24 cellular contexts compared by ENCODE assay signal in the genomic region with DNA sequence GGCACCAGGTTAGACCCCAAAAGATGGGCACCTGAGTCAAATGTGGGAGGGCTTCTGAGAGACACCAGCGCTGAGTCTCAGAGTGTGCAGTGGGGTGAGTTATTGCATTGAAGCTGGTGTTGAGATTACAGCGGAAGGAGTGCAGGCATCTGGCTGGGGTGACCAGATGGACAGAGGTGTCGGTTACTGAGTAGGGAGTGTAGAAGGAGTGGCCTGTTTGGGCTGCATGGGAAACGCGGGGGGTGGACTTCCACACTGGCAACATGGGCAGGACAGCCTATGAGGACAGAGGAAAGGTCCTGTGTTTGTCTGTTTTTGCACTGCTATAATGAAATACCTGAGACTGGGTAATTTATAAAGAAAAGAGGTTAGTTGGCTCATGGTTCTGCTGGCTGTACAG.
"Had no signal": no experiment of that assay in that cellular context is flagged by ENCODE, and none has a peak within 500 bp of the region (broad histone marks: within the 10 kb centered on the region; RNA-seq: fewer than 3 reads in every experiment).

No MANE protein-coding gene starts in this region.

- H3K27ac ChIP-seq: body of pancreas, heart right ventricle, lower lobe of right lung, sigmoid colon, thyroid gland had no signal

- DNase-seq: activated CD4-positive, alpha-beta memory T cell treated with anti-CD3 and anti-CD28 coated beads for 36 hours; activated CD4-positive, alpha-beta T cell treated with anti-CD3 and anti-CD28 coated beads for 48 hours; activated gamma-delta T cell treated with Interleukin-2 at 50 U/mL for 16 hours; activated T-cell treated with anti-CD3 and anti-CD28 coated beads, Interleukin-2, amount 50 U/mL, for 1 hour; anterior cingulate cortex; body of pancreas; effector CD4-positive, alpha-beta T cell; foreskin fibroblast; heart right ventricle; kidney; lower lobe of right lung; naive B cell; posterior cingulate gyrus; retina; sigmoid colon; stimulated activated CD4-positive, alpha-beta T cell treated with anti-CD3 and anti-CD28 coated beads, Interleukin-15, amount 100 ng/mL, for 24 hours; stimulated activated naive CD4-positive, alpha-beta T cell treated with Interleukin-2 at 50 U/mL for 16 hours; T1000; thyroid gland had no signal

- H3K4me3 ChIP-seq: body of pancreas, heart right ventricle, lower lobe of right lung, sigmoid colon, smooth muscle cell, thyroid gland had no signal

- H3K4me1 Mint-ChIP-seq: activated naive CD4-positive, alpha-beta T cell treated with anti-CD3 and anti-CD28 coated beads, Interleukin-2, amount 50 U/mL, for 24 hours; neural crest cell had no signal

- H3K27me3 ChIP-seq: body of pancreas, heart right ventricle, sigmoid colon, thyroid gland had no signal

- H3K9me3 ChIP-seq: body of pancreas, lower lobe of right lung, sigmoid colon, thyroid gland had no signal

- H3K4me3 Mint-ChIP-seq: activated CD4-positive, alpha-beta memory T cell treated with anti-CD3 and anti-CD28 coated beads for 36 hours; activated naive CD4-positive, alpha-beta T cell treated with anti-CD3 and anti-CD28 coated beads, Interleukin-2, amount 50 U/mL, for 24 hours; dendritic cell treated with granulocyte-macrophage colony-stimulating factor and Interleukin-4, amounts not matched to agents 40 ng/mL and 50 ng/mL, for 4 days; neural crest cell had no signal

- H3K4me1 ChIP-seq: body of pancreas, heart right ventricle, lower lobe of right lung, sigmoid colon, thyroid gland had no signal

- H3K36me3 ChIP-seq: lower lobe of right lung, sigmoid colon, thyroid gland had no signal

- H3K9me3 Mint-ChIP-seq: activated naive CD4-positive, alpha-beta T cell treated with anti-CD3 and anti-CD28 coated beads, Interleukin-2, amount 50 U/mL, for 24 hours; dendritic cell treated with granulocyte-macrophage colony-stimulating factor and Interleukin-4, amounts not matched to agents 40 ng/mL and 50 ng/mL, for 4 days; neural crest cell had no signal

- H3K27me3 Mint-ChIP-seq: activated CD4-positive, alpha-beta memory T cell treated with anti-CD3 and anti-CD28 coated beads for 36 hours; activated naive CD4-positive, alpha-beta T cell treated with anti-CD3 and anti-CD28 coated beads, Interleukin-2, amount 50 U/mL, for 24 hours; dendritic cell treated with granulocyte-macrophage colony-stimulating factor and Interleukin-4, amounts not matched to agents 40 ng/mL and 50 ng/mL, for 4 days; naive B cell had no signal

- ATAC-seq: body of pancreas, heart right ventricle, left lobe of liver, lower lobe of right lung had no signal

- H3K4me2 ChIP-seq: smooth muscle cell had no signal

- H3K27ac Mint-ChIP-seq: activated CD4-positive, alpha-beta memory T cell treated with anti-CD3 and anti-CD28 coated beads for 36 hours; activated naive CD4-positive, alpha-beta T cell treated with anti-CD3 and anti-CD28 coated beads, Interleukin-2, amount 50 U/mL, for 24 hours; dendritic cell treated with granulocyte-macrophage colony-stimulating factor and Interleukin-4, amounts not matched to agents 40 ng/mL and 50 ng/mL, for 4 days had no signal
